In genomic region chr1:53945433-53946251, GRCh38 we compare ENCODE assay signal across 8 cellular contexts. TPM values are rescaled to one million over a fixed set of nuclear protein-coding genes. Genes with fewer than 3 reads are reported as not detected.
A peak's percentile ranks its signal among the peaks of the same experiment; 100 is the strongest.
DNase-seq lines count a peak whose midpoint lies in the region; ATAC-seq and TF ChIP-seq lines count a peak whose summit lies in the region.

Gene IFT25, minus strand, starts transcription at chr1:53945699. Its CDS starts 5,617 bp downstream, at chr1:53940082.

- no peak for TF ChIP-seq CTCF in colonic mucosa (IDR thresholded peaks at IDR 0.05)

- H3K27me3 ChIP-seq in BLaER1 (no peaks in the 10 kb centered on the region), colonic mucosa (no peaks in the 10 kb centered on the region)

- H3K36me3 ChIP-seq in BLaER1: 0 out of 2 replicates have a peak, but pooled peaks cover 14% of the 10 kb centered on the region
- H3K36me3 ChIP-seq in colonic mucosa: no peaks in the 10 kb centered on the region

- H3K9me3 Mint-ChIP-seq in activated CD4-positive, alpha-beta T cell treated with anti-CD3 and anti-CD28 coated beads, Interleukin-2, amount 10 ng/mL, durations not matched to agents 24 days and 14 days: no peaks in the 10 kb centered on the region

- H3K9ac ChIP-seq in BLaER1 (peak within 1 kb of the TSS; percentile 81), colonic mucosa (ENCODE audit: low read depth in 2 of 2, low read length in 2 of 2) (peak within 1 kb of the TSS; percentile 69 to 84)

- H3K36me3 Mint-ChIP-seq in activated CD4-positive, alpha-beta T cell treated with anti-CD3 and anti-CD28 coated beads, Interleukin-2, amount 10 ng/mL, durations not matched to agents 24 days and 14 days (ENCODE audit: low read depth): peaks cover 16% of the 10 kb centered on the region

- peak within 1 kb of the TSS; percentile 98 for H3K4me3 Mint-ChIP-seq in activated CD4-positive, alpha-beta T cell treated with anti-CD3 and anti-CD28 coated beads, Interleukin-2, amount 10 ng/mL, durations not matched to agents 24 days and 14 days

- intact Hi-C loops in activated CD4-positive, alpha-beta T cell treated with anti-CD3 and anti-CD28 coated beads, Interleukin-2, amount 10 ng/mL, durations not matched to agents 24 days and 14 days (cut with micrococcal nuclease): loop anchor here (1.0 to 5.0 kb wide), 4 partner anchors 56 to 817 kb away; partner anchors contain the start of genes NDC1, PARS2, TCEANC2 and TMEM59
- intact Hi-C loops in colonic mucosa (cut with DNase I): loop anchor here (5.0 kb wide), 1 partner anchor 68 kb away; no protein-coding TSS in a partner anchor

- H3K27ac Mint-ChIP-seq in activated CD4-positive, alpha-beta T cell treated with anti-CD3 and anti-CD28 coated beads, Interleukin-2, amount 10 ng/mL, durations not matched to agents 24 days and 14 days: peak within 1 kb of the TSS; percentile 95

- H3K27me3 Mint-ChIP-seq in activated CD4-positive, alpha-beta T cell treated with anti-CD3 and anti-CD28 coated beads, Interleukin-2, amount 10 ng/mL, durations not matched to agents 24 days and 14 days: no peaks in the 10 kb centered on the region

- peaks cover 53% of the 10 kb centered on the region for H3K4me1 Mint-ChIP-seq in activated CD4-positive, alpha-beta T cell treated with anti-CD3 and anti-CD28 coated beads, Interleukin-2, amount 10 ng/mL, durations not matched to agents 24 days and 14 days

- H3K4me1 ChIP-seq in BLaER1 (peaks cover 53% of the 10 kb centered on the region), colonic mucosa (peaks cover 3% of the 10 kb centered on the region)

- ATAC-seq in GM19324 (IDR thresholded peaks at IDR 0.05; ENCODE audit: low FRiP score, unreplicated experiment) (peak; percentile 79), HG03460 (IDR thresholded peaks at IDR 0.05; ENCODE audit: unreplicated experiment) (peak; percentile 67)

- H3K27ac ChIP-seq in BLaER1 (peak within 1 kb of the TSS; percentile 76), colonic mucosa (peak within 1 kb of the TSS; percentile 89)

- H3K4me3 ChIP-seq in BLaER1 (peak within 1 kb of the TSS; percentile 83), colonic mucosa (peak within 1 kb of the TSS; percentile 73)

- peak; percentile 80 for DNase-seq in NCI-H524 treated with DMSO at 0.1 percent for 48 hours (lab: John Stamatoyannopoulos, UW)
- peak; percentile 99 for DNase-seq in activated CD4-positive, alpha-beta T cell treated with anti-CD3 and anti-CD28 coated beads, Interleukin-2, amount 10 ng/mL, durations not matched to agents 24 days and 14 days
- DNase-seq in colonic mucosa: peak; percentile 99
- peak; percentile 98 for DNase-seq in left kidney (ENCODE audit: low read depth, low spot score)
- peak; percentile 97 for DNase-seq in stimulated activated CD4-positive, alpha-beta T cell treated with anti-CD3 and anti-CD28 coated beads, Interleukin-1b, Interleukin-23, amount 100 ng/mL, for 48 hours

- no peaks in the 10 kb centered on the region for H3K9me3 ChIP-seq in BLaER1
- no peaks in the 10 kb centered on the region for H3K9me3 ChIP-seq in colonic mucosa

- H3K4me2 ChIP-seq in BLaER1: peak within 1 kb of the TSS; percentile 95

- H4K20me1 ChIP-seq in BLaER1: peaks cover 33% of the 10 kb centered on the region

RNA-seq across cellular contexts. Expression of gene IFT25, which starts in this region (rescaled TPM):
- 53.9 and 55.8 TPM in 2 replicates for total RNA-seq in activated CD4-positive, alpha-beta T cell treated with anti-CD3 and anti-CD28 coated beads, Interleukin-2, amount 10 ng/mL, durations not matched to agents 24 days and 14 days
- 10 to 100 TPM; 15.1 to 17.5 TPM for total RNA-seq in colonic mucosa

Comparison
In these comparisons a context has a peak if more than half of its experiments do, and no peak if none do; other contexts are left out.
1. Peak in every context shown above with its lines: DNase-seq, ATAC-seq, H3K4me3 ChIP-seq and H3K27ac ChIP-seq.